In genomic region chr2:235006986-235007385, GRCh38 we compare ENCODE assay signal across 1 cellular context.
TF ChIP-seq lines count a peak whose summit lies in the region.

No MANE protein-coding gene starts in this region.

TF ChIP-seq in IMR-90, 13 proteins besides CTCF, POLR2A, EP300 and RAD21:
- TF ChIP-seq CEBPB (IDR thresholded peaks at IDR 0.05; ENCODE audit: low read depth, low read length), result no peak
- TF ChIP-seq ELK1 (IDR thresholded peaks at IDR 0.05; ENCODE audit: borderline replicate concordance, low read depth, low read length), result no peak
- TF ChIP-seq RFX5 (IDR thresholded peaks at IDR 0.05; ENCODE audit: low read depth, low read length), result no peak
- TF ChIP-seq CHD1 (IDR thresholded peaks at IDR 0.05; ENCODE audit: low read depth, low read length), result no peak
- TF ChIP-seq FOS (IDR thresholded peaks at IDR 0.05; ENCODE audit: low read depth, low read length), result no peak
- TF ChIP-seq NFE2L2 (IDR thresholded peaks at IDR 0.05; ENCODE audit: low read depth, low read length), result no peak
- no peak for TF ChIP-seq RCOR1 (IDR thresholded peaks at IDR 0.05; ENCODE audit: insufficient replicate concordance, low read length)
- no peak for TF ChIP-seq MAFK (IDR thresholded peaks at IDR 0.05; ENCODE audit: low read depth, low read length)
- no peak for TF ChIP-seq SMC3 (IDR thresholded peaks at IDR 0.05; ENCODE audit: low read depth, low read length)
- TF ChIP-seq, protein P1, sequence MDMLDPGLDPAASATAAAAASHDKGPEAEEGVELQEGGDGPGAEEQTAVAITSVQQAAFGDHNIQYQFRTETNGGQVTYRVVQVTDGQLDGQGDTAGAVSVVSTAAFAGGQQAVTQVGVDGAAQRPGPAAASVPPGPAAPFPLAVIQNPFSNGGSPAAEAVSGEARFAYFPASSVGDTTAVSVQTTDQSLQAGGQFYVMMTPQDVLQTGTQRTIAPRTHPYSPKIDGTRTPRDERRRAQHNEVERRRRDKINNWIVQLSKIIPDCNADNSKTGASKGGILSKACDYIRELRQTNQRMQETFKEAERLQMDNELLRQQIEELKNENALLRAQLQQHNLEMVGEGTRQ (IDR thresholded peaks at IDR 0.05; ENCODE audit: low read depth, low read length), result no peak
